In genomic region chr1:220888665-220888986, GRCh38 we compare ENCODE assay signal across 21 cellular contexts.
"Had no signal": no experiment of that assay in that cellular context is flagged by ENCODE, and none has a peak within 500 bp of the region (broad histone marks: within the 10 kb centered on the region; RNA-seq: fewer than 3 reads in every experiment).

No MANE protein-coding gene starts in this region.

- H3K4me3 Mint-ChIP-seq: immature natural killer cell; mesothelial cell of epicardium; naive thymus-derived CD4-positive, alpha-beta T cell; natural killer cell treated with Interleukin-12 subunit alpha and Interleukin-12 subunit beta and Interleukin-15 and Interleukin-18, amount 100 ng/mL, for 72 hours had no signal

- H3K27ac ChIP-seq: left lung, ovary, stomach, testis, thyroid gland, upper lobe of right lung had no signal

- H3K4me1 ChIP-seq: upper lobe of right lung had no signal

- H3K4me3 ChIP-seq: left lung, lung, ovary, stomach, testis, thyroid gland, upper lobe of right lung had no signal

- ATAC-seq: left colon; left lung; naive thymus-derived CD4-positive, alpha-beta T cell; natural killer cell treated with Interleukin-12 subunit alpha and Interleukin-12 subunit beta and Interleukin-15 and Interleukin-18, amount 100 ng/mL, for 72 hours; stimulated activated naive CD8-positive, alpha-beta T cell treated with anti-CD3 and anti-CD28 coated beads, Interleukin-15, Interleukin-2, amounts not matched to agents 100 U/mL and 50 U/mL, for 24 hours had no signal

- H3K27me3 ChIP-seq: testis had no signal

- H3K9me3 Mint-ChIP-seq: mesothelial cell of epicardium; natural killer cell treated with Interleukin-12 subunit alpha and Interleukin-12 subunit beta and Interleukin-15 and Interleukin-18, amount 100 ng/mL, for 72 hours had no signal

- H3K36me3 ChIP-seq: ovary, transverse colon had no signal

- H3K27ac Mint-ChIP-seq: immature natural killer cell; mesothelial cell of epicardium; naive thymus-derived CD4-positive, alpha-beta T cell; natural killer cell treated with Interleukin-12 subunit alpha and Interleukin-12 subunit beta and Interleukin-15 and Interleukin-18, amount 100 ng/mL, for 72 hours; progenitor cell of endocrine pancreas; stimulated activated naive B cell treated with anti-CD40 and anti-IgM and Interleukin-4, amounts not matched to agents 10 μg/mL and 1 μg/mL and 100 μg/mL, for 72 hours had no signal

- DNase-seq: hippocampal formation; immature natural killer cell; left colon; left lung; naive thymus-derived CD4-positive, alpha-beta T cell; ovary; right cardiac atrium; stimulated activated CD4-positive, alpha-beta T cell treated with anti-CD3 and anti-CD28 coated beads, Interleukin-1b, Interleukin-23, amount 100 ng/mL, for 48 hours; stimulated activated CD4-positive, alpha-beta T cell treated with anti-CD3 and anti-CD28 coated beads, Interleukin-2, amount 100 ng/mL, for 48 hours; stimulated activated CD4-positive, alpha-beta T cell treated with anti-CD3 and anti-CD28 coated beads, Interleukin-4, amount 100 ng/mL, for 4 hours; stimulated activated naive B cell treated with anti-CD40 and anti-IgM and Interleukin-4, amounts not matched to agents 10 μg/mL and 1 μg/mL and 100 μg/mL, for 72 hours; stimulated activated naive CD8-positive, alpha-beta T cell treated with anti-CD3 and anti-CD28 coated beads, Interleukin-15, Interleukin-2, amounts not matched to agents 100 U/mL and 50 U/mL, for 24 hours; stomach; testis; thyroid gland; transverse colon; upper lobe of right lung had no signal

- H3K36me3 Mint-ChIP-seq: mesothelial cell of epicardium; naive thymus-derived CD4-positive, alpha-beta T cell; natural killer cell treated with Interleukin-12 subunit alpha and Interleukin-12 subunit beta and Interleukin-15 and Interleukin-18, amount 100 ng/mL, for 72 hours had no signal

- H3K9me3 ChIP-seq: left lung, ovary, testis, thyroid gland, transverse colon, upper lobe of right lung had no signal
